1 cellular context compared by ENCODE assay signal in genomic region chrX:13360146-13360545, GRCh38.
TF ChIP-seq lines count a peak whose summit lies in the region.

No MANE protein-coding gene starts in this region.

TF ChIP-seq in H1, 55 proteins besides CTCF, POLR2A, EP300 and RAD21:
- no peak for TF ChIP-seq FOSL1 (IDR thresholded peaks at IDR 0.05; ENCODE audit: insufficient read depth, low read depth, low read length)
- no peak for TF ChIP-seq CHD2 (IDR thresholded peaks at IDR 0.05; ENCODE audit: low read length)
- TF ChIP-seq, protein P1, sequence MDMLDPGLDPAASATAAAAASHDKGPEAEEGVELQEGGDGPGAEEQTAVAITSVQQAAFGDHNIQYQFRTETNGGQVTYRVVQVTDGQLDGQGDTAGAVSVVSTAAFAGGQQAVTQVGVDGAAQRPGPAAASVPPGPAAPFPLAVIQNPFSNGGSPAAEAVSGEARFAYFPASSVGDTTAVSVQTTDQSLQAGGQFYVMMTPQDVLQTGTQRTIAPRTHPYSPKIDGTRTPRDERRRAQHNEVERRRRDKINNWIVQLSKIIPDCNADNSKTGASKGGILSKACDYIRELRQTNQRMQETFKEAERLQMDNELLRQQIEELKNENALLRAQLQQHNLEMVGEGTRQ (IDR thresholded peaks at IDR 0.05; ENCODE audit: low read length), result no peak
- TF ChIP-seq, protein P2, sequence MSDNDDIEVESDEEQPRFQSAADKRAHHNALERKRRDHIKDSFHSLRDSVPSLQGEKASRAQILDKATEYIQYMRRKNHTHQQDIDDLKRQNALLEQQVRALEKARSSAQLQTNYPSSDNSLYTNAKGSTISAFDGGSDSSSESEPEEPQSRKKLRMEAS (IDR thresholded peaks at IDR 0.05), result no peak
- TF ChIP-seq POLR2AphosphoS5 (IDR thresholded peaks at IDR 0.05; ENCODE audit: low read depth, low read length), result no peak
- no peak for TF ChIP-seq EZH2 (IDR thresholded peaks at IDR 0.05; ENCODE audit: low read depth, low read length, severe bottlenecking)
- TF ChIP-seq EGR1 (IDR thresholded peaks at IDR 0.05; ENCODE audit: borderline replicate concordance, low read depth, low read length), result no peak
- TF ChIP-seq SP4 (IDR thresholded peaks at IDR 0.05; ENCODE audit: low read length), result no peak
- TF ChIP-seq CBX8 (IDR thresholded peaks at IDR 0.05; ENCODE audit: borderline replicate concordance, low read depth, low read length), result no peak
- TF ChIP-seq, protein P3, sequence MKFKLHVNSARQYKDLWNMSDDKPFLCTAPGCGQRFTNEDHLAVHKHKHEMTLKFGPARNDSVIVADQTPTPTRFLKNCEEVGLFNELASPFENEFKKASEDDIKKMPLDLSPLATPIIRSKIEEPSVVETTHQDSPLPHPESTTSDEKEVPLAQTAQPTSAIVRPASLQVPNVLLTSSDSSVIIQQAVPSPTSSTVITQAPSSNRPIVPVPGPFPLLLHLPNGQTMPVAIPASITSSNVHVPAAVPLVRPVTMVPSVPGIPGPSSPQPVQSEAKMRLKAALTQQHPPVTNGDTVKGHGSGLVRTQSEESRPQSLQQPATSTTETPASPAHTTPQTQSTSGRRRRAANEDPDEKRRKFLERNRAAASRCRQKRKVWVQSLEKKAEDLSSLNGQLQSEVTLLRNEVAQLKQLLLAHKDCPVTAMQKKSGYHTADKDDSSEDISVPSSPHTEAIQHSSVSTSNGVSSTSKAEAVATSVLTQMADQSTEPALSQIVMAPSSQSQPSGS (IDR thresholded peaks at IDR 0.05; ENCODE audit: low read length), result no peak
- no peak for TF ChIP-seq POU5F1 (IDR thresholded peaks at IDR 0.05; ENCODE audit: low read depth, low read length)
- TF ChIP-seq GTF2F1 (IDR thresholded peaks at IDR 0.05; ENCODE audit: borderline replicate concordance, low read depth, low read length), result no peak
- TF ChIP-seq TCF12 (IDR thresholded peaks at IDR 0.05; ENCODE audit: low read depth, low read length), result no peak
- no peak for TF ChIP-seq TAF1 (IDR thresholded peaks at IDR 0.05; ENCODE audit: low read depth, low read length)
- no peak for TF ChIP-seq CEBPB (IDR thresholded peaks at IDR 0.05; ENCODE audit: low read depth, low read length)
TF ChIP-seq in H1: peak in this region for 0.
